ENCODE assay signal across 14 cellular contexts in genomic region chr20:10306440-10307358, GRCh38.
DNase-seq lines count a peak whose midpoint lies in the region; ATAC-seq, FAIRE-seq and TF ChIP-seq lines count a peak whose summit lies in the region.
"Had no signal": no experiment of that assay in that cellular context is flagged by ENCODE, and none has a peak within 500 bp of the region (broad histone marks: within the 10 kb centered on the region; RNA-seq: fewer than 3 reads in every experiment).

No MANE protein-coding gene starts in this region.

- no peak for TF ChIP-seq POLR2A in uterus (IDR thresholded peaks at IDR 0.05)
- TF ChIP-seq POLR2A in HepG2 (IDR thresholded peaks at IDR 0.05; ENCODE audit: insufficient read depth in 1 of 2, low read depth in 2 of 2, low read length in 2 of 2) = no peak

- no peak overlapping the region for H2BK120ac ChIP-seq in trophoblast cell (ENCODE audit: insufficient read depth, low read length, poor library complexity)

- no peak overlapping the region for H3K4ac ChIP-seq in trophoblast cell (ENCODE audit: low read depth, low read length)

- TF ChIP-seq EP300 in HepG2 (IDR thresholded peaks at IDR 0.05; ENCODE audit: low read depth in 2 of 2, low read length in 2 of 2) (no peak), HepG2 (CRISPR knock-in tag; IDR thresholded peaks at IDR 0.05; ENCODE audit: borderline replicate concordance) (no peak)

- H3K9me2 ChIP-seq in PC-9 (ENCODE audit: insufficient read depth) = no peaks in the 10 kb centered on the region

- no CpG with 5 or more reads among the region's 3 CpGs for WGBS in trophoblast cell (ENCODE audit: extremely low coverage, insufficient coverage, insufficient read length)
- 61% methylated on average over 3 of the region's 3 CpGs for WGBS in HepG2 (ENCODE audit: low lambda C conversion rate)

- H3K36me3 ChIP-seq in PC-9 (ENCODE audit: low read depth) (no peaks in the 10 kb centered on the region), trophoblast cell (ENCODE audit: control insufficient read depth in 1 of 2, insufficient read depth in 2 of 2, low read length in 2 of 2) (no peaks in the 10 kb centered on the region), uterus (no peaks in the 10 kb centered on the region), HepG2 (replicated peaks in 1 of 2; ENCODE audit: control insufficient read depth in 1 of 2, insufficient read depth in 2 of 2, low read length in 2 of 2) (no peaks in the 10 kb centered on the region)

- H3K27ac Mint-ChIP-seq in stimulated activated naive CD8-positive, alpha-beta T cell treated with anti-CD3 and anti-CD28 coated beads, Interleukin-15, amount 100 ng/mL, for 72 hours = no peak overlapping the region
- H3K27ac Mint-ChIP-seq: activated naive CD8-positive, alpha-beta T cell; stimulated activated naive CD8-positive, alpha-beta T cell treated with anti-CD3 and anti-CD28 coated beads, Interleukin-15, Interleukin-2, amounts not matched to agents 100 ng/mL and 50 ng/mL, for 24 hours had no signal

- in situ Hi-C loops in HepG2 (cut with HindIII; ENCODE audit: extremely low pct_ligation_motif_present, low pct_unique_long_range_greater_than_20kb) = no loop called here

- no peak for TF ChIP-seq RAD21 in HepG2 (CRISPR knock-in tag; IDR thresholded peaks at IDR 0.05)

- H3K9ac ChIP-seq in trophoblast cell (ENCODE audit: low read length) (no peak overlapping the region), HepG2 (ENCODE audit: insufficient read depth, low read depth, low read length) (no peak overlapping the region)

- CTCF ChIA-PET in PC-9 (lab: Charles Lee) = no interaction called here
- CTCF ChIA-PET in HepG2 (lab: Yijun Ruan, JAX; ENCODE audit: low intra/inter-chr PET ratio, low total read pairs) = no interaction called here

- 0 out of 2 replicates have a peak, but pooled peaks cover 2% of the 10 kb centered on the region for H3K9me3 ChIP-seq in PC-9 (ENCODE audit: insufficient read depth, low read depth)
- no peaks in the 10 kb centered on the region for H3K9me3 ChIP-seq in trophoblast cell (ENCODE audit: insufficient read depth, low read depth, low read length)
- H3K9me3 ChIP-seq in uterus = no peaks in the 10 kb centered on the region
- H3K9me3 ChIP-seq in HepG2 (ENCODE audit: low read length) = no peaks in the 10 kb centered on the region
- H3K9me3 ChIP-seq: mucosa of descending colon had no signal

- intact Hi-C loops in PC-9 (cut with micrococcal nuclease; ENCODE audit: unreplicated experiment) (loop anchor here (5.0 kb wide), 1 partner anchor 111 kb away; no protein-coding TSS in a partner anchor), uterus (cut with DNase I; ENCODE audit: low total_unique reads) (no loop called here), HepG2 (cut with micrococcal nuclease; ENCODE audit: unreplicated experiment) (no loop called here)

- no peak overlapping the region for H2BK12ac ChIP-seq in trophoblast cell (ENCODE audit: low read length)

- no peaks in the 10 kb centered on the region for H4K20me1 ChIP-seq in PC-9 (ENCODE audit: insufficient read depth)
- no peaks in the 10 kb centered on the region for H4K20me1 ChIP-seq in HepG2 (ENCODE audit: insufficient read depth, low read length)

- peaks cover 6 to 7% of the 10 kb centered on the region in 2 donors for H3K9me3 Mint-ChIP-seq in stimulated activated naive CD8-positive, alpha-beta T cell treated with anti-CD3 and anti-CD28 coated beads, Interleukin-15, amount 100 ng/mL, for 72 hours

- H3K4me1 Mint-ChIP-seq in stimulated activated naive CD8-positive, alpha-beta T cell treated with anti-CD3 and anti-CD28 coated beads, Interleukin-15, amount 100 ng/mL, for 72 hours = no peaks in the 10 kb centered on the region

- no peak for TF ChIP-seq CTCF in PC-9 (conservative IDR thresholded peaks at IDR 0.05)
- no peak for TF ChIP-seq CTCF in uterus (IDR thresholded peaks at IDR 0.05)
- TF ChIP-seq CTCF in HepG2 (CRISPR knock-in tag; IDR thresholded peaks at IDR 0.05) = no peak

- no peak overlapping the region for H2AK5ac ChIP-seq in trophoblast cell (ENCODE audit: low read length)

- H3K4me3 ChIP-seq in PC-9 = no peak overlapping the region
- no peak overlapping the region for H3K4me3 ChIP-seq in trophoblast cell (ENCODE audit: low read depth, low read length)
- no peak overlapping the region for H3K4me3 ChIP-seq in uterus
- H3K4me3 ChIP-seq in HepG2 (replicated peaks in 1 of 3; ENCODE audit: insufficient read depth in 1 of 3, low read depth in 2 of 3, low read length in 3 of 3) = no peak overlapping the region
- H3K4me3 ChIP-seq: mucosa of descending colon had no signal

- no peak overlapping the region for H3K18ac ChIP-seq in trophoblast cell (ENCODE audit: low read length)

- peak overlapping the region; percentile 55 for H3K4me2 ChIP-seq in PC-9
- H3K4me2 ChIP-seq in trophoblast cell (ENCODE audit: low read length) = no peak overlapping the region
- H3K4me2 ChIP-seq in HepG2 (ENCODE audit: low read depth, low read length) = no peak overlapping the region

- H3K23ac ChIP-seq in trophoblast cell (ENCODE audit: low read length) = no peak overlapping the region

- no peaks in the 10 kb centered on the region for H3K27me3 ChIP-seq in PC-9 (ENCODE audit: insufficient read depth, low read depth)
- no peaks in the 10 kb centered on the region for H3K27me3 ChIP-seq in trophoblast cell (ENCODE audit: insufficient read depth, low read length)
- H3K27me3 ChIP-seq in uterus = no peaks in the 10 kb centered on the region
- H3K27me3 ChIP-seq in HepG2 (ENCODE audit: control insufficient read depth in 1 of 2, insufficient read depth in 2 of 2, low read length in 2 of 2) = no peaks in the 10 kb centered on the region

- no peak overlapping the region for H2BK5ac ChIP-seq in trophoblast cell (ENCODE audit: low read depth, low read length, poor library complexity)

- H3K27me3 Mint-ChIP-seq in stimulated activated naive CD8-positive, alpha-beta T cell treated with anti-CD3 and anti-CD28 coated beads, Interleukin-15, amount 100 ng/mL, for 72 hours = peaks cover 33% of the 10 kb centered on the region

- FAIRE-seq in HepG2 (lab: Jason Lieb, UNC) = no peak
- FAIRE-seq: frontal cortex had no signal

- H4K8ac ChIP-seq in trophoblast cell (ENCODE audit: low read depth, low read length) = no peak overlapping the region

- H3K79me2 ChIP-seq in PC-9 (ENCODE audit: low read depth) (no peaks in the 10 kb centered on the region), trophoblast cell (ENCODE audit: control insufficient read depth, insufficient read depth, low read length, poor library complexity) (no peaks in the 10 kb centered on the region), HepG2 (ENCODE audit: insufficient read depth, low read length) (no peaks in the 10 kb centered on the region)

- H4K12ac ChIP-seq in trophoblast cell (ENCODE audit: low read depth, low read length) = no peak overlapping the region

- H3K4me1 ChIP-seq in PC-9 (replicated peaks; ENCODE audit: insufficient read depth) = peaks cover 59% of the 10 kb centered on the region
- no peaks in the 10 kb centered on the region for H3K4me1 ChIP-seq in trophoblast cell (ENCODE audit: control insufficient read depth in 1 of 2, insufficient read depth in 2 of 2, low read length in 2 of 2)
- H3K4me1 ChIP-seq in uterus = no peaks in the 10 kb centered on the region
- 0 out of 2 replicates have a peak, but pooled peaks cover 5% of the 10 kb centered on the region for H3K4me1 ChIP-seq in HepG2 (ENCODE audit: insufficient read depth, low read length)

- no peak overlapping the region for H4K91ac ChIP-seq in trophoblast cell (ENCODE audit: low read depth, low read length)

- no TSS peak for BruUV-seq in PC-9 (replicated peaks; lab: Mats Ljungman, UMichigan)
- BruUV-seq in HepG2 (replicated peaks; lab: Mats Ljungman, UMichigan) = no TSS peak

- H3F3A ChIP-seq in PC-9 (ENCODE audit: insufficient read depth, low read depth) = peaks cover 20% of the 10 kb centered on the region

- H3K14ac ChIP-seq in trophoblast cell (ENCODE audit: low read length) = no peak overlapping the region

- no peak overlapping the region for H3K4me3 Mint-ChIP-seq in stimulated activated naive CD8-positive, alpha-beta T cell treated with anti-CD3 and anti-CD28 coated beads, Interleukin-15, amount 100 ng/mL, for 72 hours
- H3K4me3 Mint-ChIP-seq: activated naive CD8-positive, alpha-beta T cell; stimulated activated naive CD8-positive, alpha-beta T cell treated with anti-CD3 and anti-CD28 coated beads, Interleukin-15, Interleukin-2, amounts not matched to agents 100 ng/mL and 50 ng/mL, for 24 hours had no signal

- H2AFZ ChIP-seq in PC-9 = no peak overlapping the region
- no peak overlapping the region for H2AFZ ChIP-seq in trophoblast cell (ENCODE audit: insufficient read depth, low read length, poor library complexity)
- H2AFZ ChIP-seq in HepG2 (ENCODE audit: low read length) = no peak overlapping the region

- H3K27ac ChIP-seq in PC-9 (peak overlapping the region; percentile 43), trophoblast cell (ENCODE audit: low read depth, low read length) (no peak overlapping the region), uterus (no peak overlapping the region), HepG2 (ENCODE audit: extremely low read length, insufficient read depth, low read length) (no peak overlapping the region)

- H3K79me1 ChIP-seq in trophoblast cell (ENCODE audit: low read length) = no peaks in the 10 kb centered on the region

- DNase-seq in GF-D8 (lab: John Stamatoyannopoulos, UW) = peak; percentile 54
- peak in 1 of 2 experiments; percentile 78 for DNase-seq in PC-9
- peak; percentile 21 for DNase-seq in central memory CD4-positive, alpha-beta T cell
- peak; percentile 11 to 69 for DNase-seq in trophoblast cell
- DNase-seq in uterus = no peak
- no peak for DNase-seq in HepG2 (ENCODE audit: low spot score)
- no peak for DNase-seq in stimulated activated naive CD8-positive, alpha-beta T cell treated with anti-CD3 and anti-CD28 coated beads, Interleukin-15, amount 100 ng/mL, for 72 hours
- DNase-seq: activated CD4-positive, alpha-beta T cell treated with anti-CD3 and anti-CD28 coated beads for 1 hour; KG1; mucosa of descending colon had no signal

- no peak for ATAC-seq in HepG2
- ATAC-seq in stimulated activated naive CD8-positive, alpha-beta T cell treated with anti-CD3 and anti-CD28 coated beads, Interleukin-15, amount 100 ng/mL, for 72 hours = no peak
- no peak for ATAC-seq in GM21515 (IDR thresholded peaks at IDR 0.05; ENCODE audit: unreplicated experiment)
- ATAC-seq: mucosa of descending colon had no signal

- POLR2A ChIA-PET in PC-9 (lab: Charles Lee; ENCODE audit: unreplicated experiment) = interaction anchor here (0.5 to 0.7 kb wide), 4 partner anchors 35 to 871 kb away, joined by 3 to 4 read pairs (median 3); partner anchors contain the start of gene SLX4IP
- POLR2A ChIA-PET in HepG2 (lab: Yijun Ruan, JAX) = no interaction called here

TF ChIP-seq in HepG2, 621 proteins besides CTCF, POLR2A, EP300 and RAD21 (continues in another document):
- TF ChIP-seq STAT5B (CRISPR knock-in tag; IDR thresholded peaks at IDR 0.05) (no peak), GATAD1 (CRISPR knock-in tag; IDR thresholded peaks at IDR 0.05) (no peak), ZNF615 (CRISPR knock-in tag; IDR thresholded peaks at IDR 0.05; ENCODE audit: borderline replicate concordance) (no peak), NRL (CRISPR knock-in tag; IDR thresholded peaks at IDR 0.05; ENCODE audit: borderline replicate concordance) (no peak), ATF7-NPFF (CRISPR knock-in tag; IDR thresholded peaks at IDR 0.05; ENCODE audit: low read depth) (no peak)

Comparison
In these comparisons a context has a peak if more than half of its experiments do, and no peak if none do; other contexts are left out.
1. DNase-seq: peak in GF-D8 (single experiment), central memory CD4-positive, alpha-beta T cell (single experiment) and trophoblast cell (2 of 2); none in uterus (0 of 2), HepG2 (single experiment) and stimulated activated naive CD8-positive, alpha-beta T cell treated with anti-CD3 and anti-CD28 coated beads, Interleukin-15, amount 100 ng/mL, for 72 hours (0 of 2).